In genomic region chr2:130220505-130220904, GRCh38 we compare ENCODE assay signal across 19 cellular contexts. TPM values are rescaled to one million over a fixed set of nuclear protein-coding genes. Genes with fewer than 3 reads are reported as not detected.
"Had no signal": no experiment of that assay in that cellular context is flagged by ENCODE, and none has a peak within 500 bp of the region (broad histone marks: within the 10 kb centered on the region; RNA-seq: fewer than 3 reads in every experiment).

No MANE protein-coding gene starts in this region.

RNA-seq across cellular contexts. Expression of gene TUBA3E, which starts 22.3 kb away (rescaled TPM):
- total RNA-seq: activated naive CD4-positive, alpha-beta T cell treated with anti-CD3 and anti-CD28 coated beads for 36 hours; activated naive CD4-positive, alpha-beta T cell treated with anti-CD3 and anti-CD28 coated beads, Interleukin-2, amount 50 U/mL, for 72 hours; activated naive CD8-positive, alpha-beta T cell treated with anti-CD3 and anti-CD28 coated beads for 36 hours; activated naive CD8-positive, alpha-beta T cell treated with anti-CD3 and anti-CD28 coated beads, Interleukin-2, amount 10 ng/mL, durations not matched to agents 7 days and 5 days; activated T-cell treated with anti-CD3 and anti-CD28 coated beads, Interleukin-2, amount 50 U/mL, for 4 hours; activated T-cell treated with anti-CD3 and anti-CD28 coated beads, Interleukin-2, amount 50 U/mL, for 72 hours; activated T-helper 1 cell treated with anti-CD3 and anti-CD28 coated beads, Interleukin-12 subunit alpha, Interleukin-12 subunit beta, Interleukin-2, Interleukin-4 antibody, amounts not matched to agents 30 ng/mL and 10 ng/mL and 1 ng/mL, durations not matched to agents 14 hours and 24 hours and 36 hours; activated T-helper 17 cell treated with anti-CD3 and anti-CD28 coated beads, Interleukin-2, amount 50 U/mL, for 72 hours; activated T-helper 2 cell treated with anti-CD3 and anti-CD28 coated beads, Interferon-gamma antibody, Interleukin-2, Interleukin-4, amounts not matched to agents 10 μg/mL and 5 μg/mL and 100 μg/mL, durations not matched to agents 14 hours and 24 hours and 36 hours; adrenal gland; aorta; ascending aorta; astrocyte; body of pancreas; breast epithelium; bronchial epithelial cell; cardiac muscle cell; cerebellum; chondrocyte had no signal
- polyA plus RNA-seq: adrenal gland, cardiac muscle cell had no signal
